Comparison of ENCODE assay signal across 2 cellular contexts in the genomic region with DNA sequence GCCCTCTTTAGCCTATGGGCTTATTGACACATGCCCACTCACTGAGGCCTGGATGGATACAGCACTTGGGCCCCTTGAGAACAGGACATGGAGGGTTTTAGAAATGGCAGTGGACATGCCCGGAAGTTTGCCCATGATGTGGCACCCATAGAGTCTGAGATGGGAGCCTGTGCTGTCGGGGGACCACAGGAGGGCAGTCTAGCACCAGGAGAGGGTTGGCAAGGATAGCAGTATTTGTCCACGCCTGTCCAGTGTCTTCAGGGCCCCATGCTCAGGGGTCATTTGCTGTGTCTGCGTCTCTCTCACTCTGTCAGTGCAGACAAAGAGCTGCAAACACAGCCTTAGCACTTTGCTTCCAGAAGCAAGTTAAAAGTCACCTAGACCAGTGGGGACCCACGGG.
TF ChIP-seq lines count a peak whose summit lies in the region.

No MANE protein-coding gene starts in this region.

TF ChIP-seq in IMR-90, 13 proteins besides CTCF, POLR2A, EP300 and RAD21:
- no peak for TF ChIP-seq CHD1 (IDR thresholded peaks at IDR 0.05; ENCODE audit: low read depth, low read length)
- peak; percentile 40 for TF ChIP-seq SMC3 (IDR thresholded peaks at IDR 0.05; ENCODE audit: low read depth, low read length)
- no peak for TF ChIP-seq MAFK (IDR thresholded peaks at IDR 0.05; ENCODE audit: low read depth, low read length)

TF ChIP-seq in GM12878, 131 proteins besides CTCF, POLR2A, EP300 and RAD21:
- peak; percentile 22; the same call in 1 of the 2 replicates for TF ChIP-seq SMC3 (IDR thresholded peaks at IDR 0.05; ENCODE audit: borderline replicate concordance, low read length)
- TF ChIP-seq, protein P1, sequence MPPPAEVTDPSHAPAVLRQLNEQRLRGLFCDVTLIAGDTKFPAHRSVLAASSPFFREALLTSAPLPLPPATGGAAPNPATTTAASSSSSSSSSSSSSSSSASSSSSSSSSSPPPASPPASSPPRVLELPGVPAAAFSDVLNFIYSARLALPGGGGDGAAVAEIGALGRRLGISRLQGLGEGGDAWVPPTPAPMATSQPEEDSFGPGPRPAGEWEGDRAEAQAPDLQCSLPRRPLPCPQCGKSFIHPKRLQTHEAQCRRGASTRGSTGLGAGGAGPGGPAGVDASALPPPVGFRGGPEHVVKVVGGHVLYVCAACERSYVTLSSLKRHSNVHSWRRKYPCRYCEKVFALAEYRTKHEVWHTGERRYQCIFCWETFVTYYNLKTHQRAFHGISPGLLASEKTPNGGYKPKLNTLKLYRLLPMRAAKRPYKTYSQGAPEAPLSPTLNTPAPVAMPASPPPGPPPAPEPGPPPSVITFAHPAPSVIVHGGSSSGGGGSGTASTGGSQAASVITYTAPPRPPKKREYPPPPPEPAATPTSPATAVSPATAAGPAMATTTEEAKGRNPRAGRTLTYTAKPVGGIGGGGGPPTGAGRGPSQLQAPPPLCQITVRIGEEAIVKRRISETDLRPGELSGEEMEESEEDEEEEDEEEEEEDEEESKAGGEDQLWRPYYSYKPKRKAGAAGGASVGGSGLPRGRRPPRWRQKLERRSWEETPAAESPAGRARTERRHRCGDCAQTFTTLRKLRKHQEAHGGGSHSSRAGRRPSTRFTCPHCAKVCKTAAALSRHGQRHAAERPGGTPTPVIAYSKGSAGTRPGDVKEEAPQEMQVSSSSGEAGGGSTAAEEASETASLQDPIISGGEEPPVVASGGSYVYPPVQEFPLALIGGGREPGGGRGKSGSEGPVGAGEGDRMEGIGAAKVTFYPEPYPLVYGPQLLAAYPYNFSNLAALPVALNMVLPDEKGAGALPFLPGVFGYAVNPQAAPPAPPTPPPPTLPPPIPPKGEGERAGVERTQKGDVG (CRISPR knock-in tag; IDR thresholded peaks at IDR 0.05): no peak
- TF ChIP-seq, protein P2, sequence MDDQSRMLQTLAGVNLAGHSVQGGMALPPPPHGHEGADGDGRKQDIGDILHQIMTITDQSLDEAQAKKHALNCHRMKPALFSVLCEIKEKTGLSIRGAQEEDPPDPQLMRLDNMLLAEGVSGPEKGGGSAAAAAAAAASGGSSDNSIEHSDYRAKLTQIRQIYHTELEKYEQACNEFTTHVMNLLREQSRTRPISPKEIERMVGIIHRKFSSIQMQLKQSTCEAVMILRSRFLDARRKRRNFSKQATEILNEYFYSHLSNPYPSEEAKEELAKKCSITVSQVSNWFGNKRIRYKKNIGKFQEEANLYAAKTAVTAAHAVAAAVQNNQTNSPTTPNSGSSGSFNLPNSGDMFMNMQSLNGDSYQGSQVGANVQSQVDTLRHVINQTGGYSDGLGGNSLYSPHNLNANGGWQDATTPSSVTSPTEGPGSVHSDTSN (IDR thresholded peaks at IDR 0.05; ENCODE audit: insufficient replicate concordance, low read depth, low read length): no peak
- TF ChIP-seq, protein P3, sequence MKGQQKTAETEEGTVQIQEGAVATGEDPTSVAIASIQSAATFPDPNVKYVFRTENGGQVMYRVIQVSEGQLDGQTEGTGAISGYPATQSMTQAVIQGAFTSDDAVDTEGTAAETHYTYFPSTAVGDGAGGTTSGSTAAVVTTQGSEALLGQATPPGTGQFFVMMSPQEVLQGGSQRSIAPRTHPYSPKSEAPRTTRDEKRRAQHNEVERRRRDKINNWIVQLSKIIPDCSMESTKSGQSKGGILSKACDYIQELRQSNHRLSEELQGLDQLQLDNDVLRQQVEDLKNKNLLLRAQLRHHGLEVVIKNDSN (IDR thresholded peaks at IDR 0.05; ENCODE audit: borderline replicate concordance, extremely low read length, insufficient read depth, low read depth, low read length): no peak
- TF ChIP-seq, protein P4, sequence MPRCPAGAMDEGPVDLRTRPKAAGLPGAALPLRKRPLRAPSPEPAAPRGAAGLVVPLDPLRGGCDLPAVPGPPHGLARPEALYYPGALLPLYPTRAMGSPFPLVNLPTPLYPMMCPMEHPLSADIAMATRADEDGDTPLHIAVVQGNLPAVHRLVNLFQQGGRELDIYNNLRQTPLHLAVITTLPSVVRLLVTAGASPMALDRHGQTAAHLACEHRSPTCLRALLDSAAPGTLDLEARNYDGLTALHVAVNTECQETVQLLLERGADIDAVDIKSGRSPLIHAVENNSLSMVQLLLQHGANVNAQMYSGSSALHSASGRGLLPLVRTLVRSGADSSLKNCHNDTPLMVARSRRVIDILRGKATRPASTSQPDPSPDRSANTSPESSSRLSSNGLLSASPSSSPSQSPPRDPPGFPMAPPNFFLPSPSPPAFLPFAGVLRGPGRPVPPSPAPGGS (IDR thresholded peaks at IDR 0.05; ENCODE audit: borderline replicate concordance, insufficient read depth, low read depth, low read length, poor library complexity, severe bottlenecking): no peak
